ENCODE assay signal across 16 cellular contexts in genomic region chr11:120032766-120033390, GRCh38.
A peak's percentile ranks its signal among the peaks of the same experiment; 100 is the strongest.
DNase-seq lines count a peak whose midpoint lies in the region; ATAC-seq and TF ChIP-seq lines count a peak whose summit lies in the region.
"Had no signal": no experiment of that assay in that cellular context is flagged by ENCODE, and none has a peak within 500 bp of the region (broad histone marks: within the 10 kb centered on the region; RNA-seq: fewer than 3 reads in every experiment).

No MANE protein-coding gene starts in this region.

- H3K36me3 ChIP-seq in RWPE2 (ENCODE audit: low read depth) (no peaks in the 10 kb centered on the region), tibial nerve (no peaks in the 10 kb centered on the region)
- H3K36me3 ChIP-seq: HAP-1 had no signal

- no peaks in the 10 kb centered on the region for H3K27me3 Mint-ChIP-seq in neural crest cell (ENCODE audit: low read depth)

- intact Hi-C loops in left cardiac atrium (cut with DNase I) = no loop called here

- TF ChIP-seq EP300 in tibial nerve (IDR thresholded peaks at IDR 0.05) = no peak

- peak; percentile 24 for DNase-seq in D341Med (ENCODE audit: low spot score)
- peak; percentile 31 for DNase-seq in RWPE2 (ENCODE audit: low spot score)
- no peak for DNase-seq in left cardiac atrium
- no peak for DNase-seq in neural crest cell (ENCODE audit: low read depth, low spot score)
- DNase-seq in tibial nerve (ENCODE audit: low spot score in 2 of 2) = no peak
- DNase-seq in NCI-H1436 (lab: John Stamatoyannopoulos, UW) = no peak
- DNase-seq in NCI-H446 (lab: John Stamatoyannopoulos, UW) = no peak
- DNase-seq: Kasumi-1, MM.1S, NCI-H2029, NCI-H2171 treated with DMSO at 0.1 percent for 48 hours, NCI-H774 had no signal

- H3K27me3 ChIP-seq in RWPE2 (ENCODE audit: insufficient read depth, poor library complexity, severe bottlenecking) = no peaks in the 10 kb centered on the region
- peaks cover 0 to 2% of the 10 kb centered on the region in 2 donors for H3K27me3 ChIP-seq in tibial nerve

- H3K9me3 Mint-ChIP-seq in neural crest cell = no peaks in the 10 kb centered on the region

- peaks cover 2% of the 10 kb centered on the region for H3K36me3 Mint-ChIP-seq in neural crest cell (ENCODE audit: low read depth)

- ATAC-seq in RWPE2 (ENCODE audit: low read depth) (no peak), left cardiac atrium (peak; percentile 81 to 82), GM21367 (IDR thresholded peaks at IDR 0.05; ENCODE audit: unreplicated experiment) (no peak)

- H3K27ac ChIP-seq in RWPE2 (ENCODE audit: poor library complexity, severe bottlenecking) (no peak overlapping the region), tibial nerve (no peak overlapping the region)
- H3K27ac ChIP-seq: C4-2B, SK-N-MC had no signal

- peak overlapping the region; percentile 57 for H3K27ac Mint-ChIP-seq in neural crest cell (ENCODE audit: unreplicated experiment)

- TF ChIP-seq POLR2A in tibial nerve (IDR thresholded peaks at IDR 0.05) = no peak

- H3K4me1 Mint-ChIP-seq in neural crest cell = peaks cover 7% of the 10 kb centered on the region

- H3K9me3 ChIP-seq in RWPE2 (ENCODE audit: severe bottlenecking) (no peaks in the 10 kb centered on the region), tibial nerve (peaks cover 0 to 18% (median 0%) of the 10 kb centered on the region in 4 donors)
- H3K9me3 ChIP-seq: HAP-1 had no signal

- TF ChIP-seq CTCF in RWPE2 (IDR thresholded peaks at IDR 0.05; ENCODE audit: poor library complexity, severe bottlenecking) (no peak), neural crest cell (conservative IDR thresholded peaks at IDR 0.05) (no peak), tibial nerve (IDR thresholded peaks at IDR 0.05) (no peak)

- H3K4me1 ChIP-seq in RWPE2 (ENCODE audit: insufficient read depth, poor library complexity, severe bottlenecking) (no peaks in the 10 kb centered on the region), tibial nerve (no peaks in the 10 kb centered on the region)
- H3K4me1 ChIP-seq: HAP-1 had no signal

- H3K4me3 Mint-ChIP-seq in neural crest cell = no peak overlapping the region

- H3K4me3 ChIP-seq in RWPE2 (ENCODE audit: severe bottlenecking) (no peak overlapping the region), tibial nerve (no peak overlapping the region)
- H3K4me3 ChIP-seq: HAP-1, SK-N-MC had no signal

- WGBS in tibial nerve, 2 donors = 59 to 71% methylated on average over 9 to 10 of the region's 10 CpGs

Comparison
In these comparisons a context has a peak if more than half of its experiments do, and no peak if none do; other contexts are left out.
1. DNase-seq: peak in D341Med (single experiment) and RWPE2 (single experiment); none in left cardiac atrium (single experiment), neural crest cell (single experiment), tibial nerve (0 of 2), NCI-H1436 (single experiment) and NCI-H446 (0 of 2).
2. ATAC-seq: peak in left cardiac atrium (2 of 2); none in RWPE2 (single experiment) and GM21367 (single experiment).